22 cellular contexts compared by ENCODE assay signal in genomic region chr17:39155654-39156053, GRCh38. TPM values are rescaled to one million over a fixed set of nuclear protein-coding genes. Genes with fewer than 3 reads are reported as not detected.
"Had no signal": no experiment of that assay in that cellular context is flagged by ENCODE, and none has a peak within 500 bp of the region (broad histone marks: within the 10 kb centered on the region; RNA-seq: fewer than 3 reads in every experiment).

No MANE protein-coding gene starts in this region.

- H3K36me3 ChIP-seq: pancreas, thoracic aorta had no signal

- H3K27me3 ChIP-seq: pancreas had no signal

- H3K27ac Mint-ChIP-seq: activated CD4-positive, alpha-beta memory T cell treated with anti-CD3 and anti-CD28 coated beads, Interleukin-2, amount 10 ng/mL, durations not matched to agents 7 days and 5 days; activated naive CD8-positive, alpha-beta T cell treated with anti-CD3 and anti-CD28 coated beads, Interleukin-2, amount 50 U/mL, for 24 hours; nephron progenitor cell had no signal

- H3K27ac ChIP-seq: pancreas, thoracic aorta had no signal

- H3K9me3 Mint-ChIP-seq: activated CD4-positive, alpha-beta memory T cell treated with anti-CD3 and anti-CD28 coated beads, Interleukin-2, amount 10 ng/mL, durations not matched to agents 7 days and 5 days; activated naive CD8-positive, alpha-beta T cell treated with anti-CD3 and anti-CD28 coated beads, Interleukin-2, amount 50 U/mL, for 24 hours; dendritic cell treated with granulocyte-macrophage colony-stimulating factor and Interleukin-4, amounts not matched to agents 40 ng/mL and 50 ng/mL, for 4 days; stimulated activated effector memory CD8-positive, alpha-beta T cell treated with anti-CD3 and anti-CD28 coated beads, Interleukin-12 subunit alpha, Interleukin-12 subunit beta, amount 100 ng/mL, for 72 hours had no signal

- ATAC-seq: activated naive CD8-positive, alpha-beta T cell treated with anti-CD3 and anti-CD28 coated beads, Interleukin-2, amount 50 U/mL, for 24 hours; pancreas; stimulated activated effector memory CD8-positive, alpha-beta T cell treated with anti-CD3 and anti-CD28 coated beads, Interleukin-12 subunit alpha, Interleukin-12 subunit beta, amount 100 ng/mL, for 72 hours had no signal

- H3K9me3 ChIP-seq: pancreas, thoracic aorta had no signal

- DNase-seq: activated CD4-positive, alpha-beta memory T cell treated with anti-CD3 and anti-CD28 coated beads, Interleukin-2, amount 10 ng/mL, durations not matched to agents 7 days and 5 days; activated CD4-positive, alpha-beta T cell treated with anti-CD3 and anti-CD28 coated beads for 1 hour; activated CD8-positive, alpha-beta memory T cell treated with anti-CD3 and anti-CD28 coated beads, Interleukin-2, amount 50 U/mL, for 4 hours; activated gamma-delta T cell treated with Interleukin-2 at 50 U/mL for 16 hours; activated naive CD8-positive, alpha-beta T cell treated with anti-CD3 and anti-CD28 coated beads, Interleukin-2, amount 50 U/mL, for 24 hours; aorta; effector memory CD4-positive, alpha-beta T cell; foreskin melanocyte; head of caudate nucleus; mesendoderm; nephron progenitor cell; pancreas; stimulated activated CD4-positive, alpha-beta T cell treated with anti-CD3 and anti-CD28 coated beads, Interleukin-12 subunit alpha, Interleukin-12 subunit beta, amount 100 ng/mL, for 4 hours; stimulated activated CD4-positive, alpha-beta T cell treated with anti-CD3 and anti-CD28 coated beads, Interleukin-2, amount 100 ng/mL, for 24 hours; T-helper 9 cell had no signal

RNA-seq across cellular contexts. Expression of gene ARL5C, which starts 10.3 kb away (rescaled TPM):
- total RNA-seq: bronchial epithelial cell, cerebellum, lower leg skin, ureter had no signal
- polyA plus RNA-seq: aorta had no signal
